ENCODE assay signal across 19 cellular contexts in the genomic region with DNA sequence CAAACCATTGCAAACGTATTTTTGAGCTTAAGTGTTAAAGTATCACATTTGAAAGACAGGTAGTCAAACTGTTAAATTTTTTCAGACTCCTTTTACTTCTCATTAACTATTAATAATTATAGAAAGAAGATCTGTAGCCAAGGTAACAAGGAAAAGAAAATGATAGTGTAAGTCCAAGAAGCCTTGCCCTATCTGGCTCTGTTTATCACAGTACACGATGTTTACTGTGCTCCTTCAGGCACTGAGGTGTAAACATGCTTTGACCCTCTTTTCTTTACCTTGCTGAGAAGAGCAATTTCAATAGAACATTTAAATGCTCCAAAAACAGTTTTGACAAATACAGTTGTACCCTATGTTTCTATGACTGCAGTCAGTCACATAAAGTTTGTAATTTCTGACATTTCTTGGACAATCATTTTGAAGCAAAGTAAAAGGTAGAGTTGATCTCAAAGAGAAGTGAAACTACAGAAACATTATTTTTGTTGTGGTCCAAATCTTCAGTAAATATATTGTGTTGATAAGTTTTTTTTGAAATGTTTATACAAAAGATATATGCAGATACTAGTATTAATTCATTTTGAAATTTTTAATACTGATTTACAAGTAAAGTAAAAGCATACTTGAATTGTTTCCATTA.
DNase-seq lines count a peak whose midpoint lies in the region; ATAC-seq and TF ChIP-seq lines count a peak whose summit lies in the region.
"Had no signal": no experiment of that assay in that cellular context is flagged by ENCODE, and none has a peak within 500 bp of the region (broad histone marks: within the 10 kb centered on the region; RNA-seq: fewer than 3 reads in every experiment).

No MANE protein-coding gene starts in this region.

- TF ChIP-seq EP300 in stomach (IDR thresholded peaks at IDR 0.05) = no peak

- no peak for TF ChIP-seq POLR2A in stomach (IDR thresholded peaks at IDR 0.05)

- peaks cover 0 to 15% (median 9%) of the 10 kb centered on the region in 4 donors for H3K9me3 ChIP-seq in stomach
- no peaks in the 10 kb centered on the region for H3K9me3 ChIP-seq in OCI-LY7 (ENCODE audit: low read length)

- CTCF ChIA-PET in OCI-LY7 (lab: Charles Lee; ENCODE audit: unreplicated experiment) = no interaction called here

- H3K79me2 ChIP-seq in OCI-LY7 (ENCODE audit: insufficient read depth, low read depth, low read length) = no peaks in the 10 kb centered on the region

- ATAC-seq in GM18858 (IDR thresholded peaks at IDR 0.05; ENCODE audit: unreplicated experiment) = peak; percentile 34
- ATAC-seq in GM21367 (IDR thresholded peaks at IDR 0.05; ENCODE audit: unreplicated experiment) = peak; percentile 50
- peak; percentile 50 for ATAC-seq in HG02885 (IDR thresholded peaks at IDR 0.05; ENCODE audit: poor library complexity, unreplicated experiment)
- ATAC-seq in HG03520 (IDR thresholded peaks at IDR 0.05; ENCODE audit: unreplicated experiment) = peak; percentile 54
- ATAC-seq: stimulated activated naive CD8-positive, alpha-beta T cell treated with anti-CD3 and anti-CD28 coated beads, Interleukin-15, amount 100 ng/mL, for 72 hours had no signal

- no peaks in the 10 kb centered on the region for H3K36me3 ChIP-seq in stomach
- H3K36me3 ChIP-seq in OCI-LY7 (ENCODE audit: insufficient read depth, low read length) = no peaks in the 10 kb centered on the region
- H3K36me3 ChIP-seq: esophagus squamous epithelium had no signal

- no peaks in the 10 kb centered on the region for H3K27me3 ChIP-seq in stomach
- H3K27me3 ChIP-seq: esophagus squamous epithelium had no signal

- WGBS in stomach, 5 donors = 41 to 55% (median 46%) methylated on average over 2 of the region's 2 CpGs

- no peak overlapping the region for H3K27ac ChIP-seq in stomach
- H3K27ac ChIP-seq in OCI-LY7 (ENCODE audit: low read depth, low read length, poor library complexity, severe bottlenecking) = no peak overlapping the region
- H3K27ac ChIP-seq: esophagus squamous epithelium, SK-N-MC had no signal

- no peaks in the 10 kb centered on the region for H3K9me2 ChIP-seq in OCI-LY7 (ENCODE audit: insufficient read depth, low read length)

- TF ChIP-seq CTCF in stomach (IDR thresholded peaks at IDR 0.05) (no peak), OCI-LY7 (conservative IDR thresholded peaks at IDR 0.05; ENCODE audit: low read length) (no peak)

- H3K4me3 ChIP-seq in stomach (no peak overlapping the region), OCI-LY7 (ENCODE audit: low read depth, low read length, poor library complexity, severe bottlenecking) (no peak overlapping the region)
- H3K4me3 ChIP-seq: esophagus squamous epithelium, SK-N-MC had no signal

- H4K20me1 ChIP-seq in OCI-LY7 (ENCODE audit: insufficient read depth, low read length) = no peaks in the 10 kb centered on the region

- no peaks in the 10 kb centered on the region for H3K4me1 ChIP-seq in stomach
- no peaks in the 10 kb centered on the region for H3K4me1 ChIP-seq in OCI-LY7 (ENCODE audit: insufficient read depth, low read length, poor library complexity, severe bottlenecking)
- H3K4me1 ChIP-seq: esophagus squamous epithelium had no signal

- POLR2A ChIA-PET in OCI-LY7 (lab: Charles Lee) = no interaction called here

- no peak overlapping the region for H2AFZ ChIP-seq in OCI-LY7 (ENCODE audit: low read length)

- no peak overlapping the region for H3K4me2 ChIP-seq in OCI-LY7 (ENCODE audit: low read length)

- DNase-seq in SK-N-DZ (ENCODE audit: low spot score) (no peak), NCI-H82 treated with DMSO at 0.1 percent for 48 hours (lab: John Stamatoyannopoulos, UW; ENCODE audit: unreplicated experiment) (no peak), stomach (no peak), OCI-LY7 (ENCODE audit: low spot score) (no peak)
- DNase-seq: activated CD4-positive, alpha-beta T cell treated with anti-CD3 and anti-CD28 coated beads, Interleukin-2, amount 50 U/mL, for 4 hours; activated naive CD8-positive, alpha-beta T cell treated with anti-CD3 and anti-CD28 coated beads, Interleukin-2, amount 10 ng/mL, durations not matched to agents 7 days and 5 days; activated T-cell treated with anti-CD3 and anti-CD28 coated beads, Interleukin-2, amount 50 U/mL, for 24 hours; esophagus squamous epithelium; islet precursor cell; mesendoderm; NCI-H1694 treated with DMSO at 0.1 percent for 48 hours; nephron progenitor cell; stimulated activated CD4-positive, alpha-beta T cell treated with anti-CD3 and anti-CD28 coated beads, Interleukin-12 subunit alpha, Interleukin-12 subunit beta, amount 100 ng/mL, for 4 hours; stimulated activated naive CD8-positive, alpha-beta T cell treated with anti-CD3 and anti-CD28 coated beads, Interleukin-15, amount 100 ng/mL, for 72 hours had no signal

- intact Hi-C loops in stomach (cut with DNase I; ENCODE audit: low total_unique reads) = no loop called here
- intact Hi-C loops in OCI-LY7 (cut with micrococcal nuclease; ENCODE audit: unreplicated experiment) = no loop called here

- no TSS peak for BruUV-seq in OCI-LY7 (replicated peaks; lab: Mats Ljungman, UMichigan)
